ENCODE assay signal across 1 cellular context in the genomic region with DNA sequence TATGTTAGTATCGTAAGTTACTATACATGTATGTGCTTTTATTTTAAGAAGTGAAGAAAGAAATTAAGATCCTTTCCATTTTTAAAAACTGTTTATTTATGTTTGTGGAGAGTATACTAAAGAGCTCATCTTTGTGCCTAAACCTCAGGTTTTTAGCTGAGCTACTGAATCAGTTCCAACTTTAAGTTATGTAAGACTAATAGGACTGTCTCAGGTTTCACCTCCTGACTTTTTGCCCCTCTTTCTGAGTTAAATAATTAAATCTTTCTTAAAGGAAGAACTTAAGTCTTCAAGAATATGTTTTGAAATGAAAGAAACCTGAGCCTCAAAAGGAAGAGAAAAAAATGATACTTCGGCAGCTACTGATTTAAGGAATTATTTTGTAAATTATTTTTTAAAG.
TF ChIP-seq lines count a peak whose summit lies in the region.

No MANE protein-coding gene starts in this region.

TF ChIP-seq in H1, 55 proteins besides CTCF, POLR2A, EP300 and RAD21:
- TF ChIP-seq KDM4A (IDR thresholded peaks at IDR 0.05; ENCODE audit: low read depth, low read length, severe bottlenecking) = no peak
- no peak for TF ChIP-seq CTBP2 (IDR thresholded peaks at IDR 0.05; ENCODE audit: borderline replicate concordance, insufficient read depth, insufficient read length, low read length)
- no peak for TF ChIP-seq RXRA (IDR thresholded peaks at IDR 0.05; ENCODE audit: insufficient read depth, low read depth, low read length)
- TF ChIP-seq, protein P1, sequence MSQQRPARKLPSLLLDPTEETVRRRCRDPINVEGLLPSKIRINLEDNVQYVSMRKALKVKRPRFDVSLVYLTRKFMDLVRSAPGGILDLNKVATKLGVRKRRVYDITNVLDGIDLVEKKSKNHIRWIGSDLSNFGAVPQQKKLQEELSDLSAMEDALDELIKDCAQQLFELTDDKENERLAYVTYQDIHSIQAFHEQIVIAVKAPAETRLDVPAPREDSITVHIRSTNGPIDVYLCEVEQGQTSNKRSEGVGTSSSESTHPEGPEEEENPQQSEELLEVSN (IDR thresholded peaks at IDR 0.05) = no peak
- TF ChIP-seq, protein P2, sequence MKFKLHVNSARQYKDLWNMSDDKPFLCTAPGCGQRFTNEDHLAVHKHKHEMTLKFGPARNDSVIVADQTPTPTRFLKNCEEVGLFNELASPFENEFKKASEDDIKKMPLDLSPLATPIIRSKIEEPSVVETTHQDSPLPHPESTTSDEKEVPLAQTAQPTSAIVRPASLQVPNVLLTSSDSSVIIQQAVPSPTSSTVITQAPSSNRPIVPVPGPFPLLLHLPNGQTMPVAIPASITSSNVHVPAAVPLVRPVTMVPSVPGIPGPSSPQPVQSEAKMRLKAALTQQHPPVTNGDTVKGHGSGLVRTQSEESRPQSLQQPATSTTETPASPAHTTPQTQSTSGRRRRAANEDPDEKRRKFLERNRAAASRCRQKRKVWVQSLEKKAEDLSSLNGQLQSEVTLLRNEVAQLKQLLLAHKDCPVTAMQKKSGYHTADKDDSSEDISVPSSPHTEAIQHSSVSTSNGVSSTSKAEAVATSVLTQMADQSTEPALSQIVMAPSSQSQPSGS (IDR thresholded peaks at IDR 0.05; ENCODE audit: low read length) = no peak
- TF ChIP-seq HDAC6 (IDR thresholded peaks at IDR 0.05; ENCODE audit: low read depth, low read length) = no peak
- no peak for TF ChIP-seq SP1 (IDR thresholded peaks at IDR 0.05; ENCODE audit: low read depth, low read length)
- TF ChIP-seq, protein P3, sequence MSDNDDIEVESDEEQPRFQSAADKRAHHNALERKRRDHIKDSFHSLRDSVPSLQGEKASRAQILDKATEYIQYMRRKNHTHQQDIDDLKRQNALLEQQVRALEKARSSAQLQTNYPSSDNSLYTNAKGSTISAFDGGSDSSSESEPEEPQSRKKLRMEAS (IDR thresholded peaks at IDR 0.05) = no peak
- TF ChIP-seq ZNF274 (IDR thresholded peaks at IDR 0.05; ENCODE audit: borderline replicate concordance, extremely low read depth, low read length) = no peak
- TF ChIP-seq TEAD4 (IDR thresholded peaks at IDR 0.05; ENCODE audit: low read depth, low read length) = no peak
- TF ChIP-seq PHF8 (conservative IDR thresholded peaks at IDR 0.05; ENCODE audit: low read depth, low read length) = no peak
- no peak for TF ChIP-seq HDAC2 (IDR thresholded peaks at IDR 0.05; ENCODE audit: borderline replicate concordance in 1 of 2, low read depth in 2 of 2, low read length in 2 of 2)
- TF ChIP-seq YY1 (IDR thresholded peaks at IDR 0.05; ENCODE audit: low read depth, low read length) = no peak
- no peak for TF ChIP-seq FOSL1 (IDR thresholded peaks at IDR 0.05; ENCODE audit: insufficient read depth, low read depth, low read length)
- no peak for TF ChIP-seq POU5F1 (IDR thresholded peaks at IDR 0.05; ENCODE audit: low read depth, low read length)
- no peak for TF ChIP-seq SP4 (IDR thresholded peaks at IDR 0.05; ENCODE audit: low read length)
- TF ChIP-seq RBBP5 (IDR thresholded peaks at IDR 0.05; ENCODE audit: borderline replicate concordance, low read depth, low read length) = no peak
